In genomic region chr19:7893362-7894101, GRCh38 we compare ENCODE assay signal across 1 cellular context.
A peak's percentile ranks its signal among the peaks of the same experiment; 100 is the strongest.
TF ChIP-seq lines count a peak whose summit lies in the region.
"Not testable (repeated sequence)": the region's sequence is repeated elsewhere in the genome, so short reads cannot be mapped to it uniquely, and the experiment has no call there.

No MANE protein-coding gene starts in this region.

TF ChIP-seq in K562, 482 proteins besides CTCF, POLR2A, EP300 and RAD21:
- peak; percentile 54; the same call in 1 of the 2 replicates for TF ChIP-seq SMARCE1 (IDR thresholded peaks at IDR 0.05)
- TF ChIP-seq ZNF384 (IDR thresholded peaks at IDR 0.05; ENCODE audit: low read depth, low read length), result peak; percentile 68
- peak; percentile 32; the same call in 1 of the 2 replicates for TF ChIP-seq ARID1B (IDR thresholded peaks at IDR 0.05)
- TF ChIP-seq RBFOX2 (IDR thresholded peaks at IDR 0.05; ENCODE audit: low read depth, low read length), result 0 out of 2 replicates have a peak, but pooled peaks have one; percentile 15
- 0 out of 2 replicates have a peak, but pooled peaks have one; percentile 55 for TF ChIP-seq JUN (IDR thresholded peaks at IDR 0.05; ENCODE audit: borderline replicate concordance, low read depth, low read length)
- not testable (repeated sequence) for TF ChIP-seq JUN (CRISPR knock-in tag; IDR thresholded peaks at IDR 0.05; ENCODE audit: borderline replicate concordance); ATF3 (CRISPR knock-in tag; conservative IDR thresholded peaks at IDR 0.05); JUND (tag; IDR thresholded peaks at IDR 0.05; ENCODE audit: borderline replicate concordance, low read depth, low read length)
- TF ChIP-seq ATF3 (IDR thresholded peaks at IDR 0.05), result peak; percentile 73; the same call in 1 of the 2 replicates
- peak; percentile 51; the same call in 1 of the 2 replicates for TF ChIP-seq JUND (IDR thresholded peaks at IDR 0.05; ENCODE audit: borderline replicate concordance, low read depth, low read length)
- TF ChIP-seq FOSL1 (tag; conservative IDR thresholded peaks at IDR 0.05), result peak; percentile 95
- TF ChIP-seq SMARCA4 (IDR thresholded peaks at IDR 0.05), result peak; percentile 24; the same call in 1 of the 2 replicates
- TF ChIP-seq MLLT1 (IDR thresholded peaks at IDR 0.05), result peak in 1 of 2 experiments; percentile 97; a peak in 2 of 4 replicates
